16 cellular contexts compared by ENCODE assay signal in the genomic region with DNA sequence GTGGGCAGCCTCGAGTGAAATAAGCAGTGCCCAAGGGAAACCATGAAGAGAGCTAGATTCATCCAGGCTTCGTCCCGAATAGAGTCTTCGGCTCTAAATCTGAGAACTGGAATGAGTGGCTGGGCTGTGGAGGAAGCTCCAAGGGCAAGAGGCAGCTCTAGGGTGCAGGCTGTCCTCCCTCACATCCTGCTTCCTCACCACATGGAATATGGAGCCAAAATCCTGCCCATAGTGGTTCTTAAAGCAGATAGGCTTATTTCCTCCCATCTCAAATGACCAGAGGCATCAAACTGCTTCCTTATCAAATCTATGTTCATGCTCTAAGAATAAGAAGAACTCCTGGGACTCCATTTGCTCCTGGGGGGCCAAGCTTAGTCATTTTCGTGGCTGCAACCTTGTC. TPM values are rescaled to one million over a fixed set of nuclear protein-coding genes. Genes with fewer than 3 reads are reported as not detected.
DNase-seq lines count a peak whose midpoint lies in the region; ATAC-seq and TF ChIP-seq lines count a peak whose summit lies in the region.
"Had no signal": no experiment of that assay in that cellular context is flagged by ENCODE, and none has a peak within 500 bp of the region (broad histone marks: within the 10 kb centered on the region; RNA-seq: fewer than 3 reads in every experiment).

No MANE protein-coding gene starts in this region.

- no peak for TF ChIP-seq CTCF in natural killer cell (IDR thresholded peaks at IDR 0.05)
- no peak for TF ChIP-seq CTCF in chondrocyte (IDR thresholded peaks at IDR 0.05)

- H4K8ac ChIP-seq in mesenchymal stem cell (ENCODE audit: low read length) = no peak overlapping the region

- no peak overlapping the region for H2BK120ac ChIP-seq in mesenchymal stem cell (ENCODE audit: low read depth, low read length)

- no peaks in the 10 kb centered on the region for H3K9me3 Mint-ChIP-seq in natural killer cell
- H3K9me3 Mint-ChIP-seq in natural killer cell treated with Interleukin-12 subunit alpha and Interleukin-12 subunit beta and Interleukin-15 and Interleukin-18, amount 100 ng/mL, for 72 hours = no peaks in the 10 kb centered on the region
- H3K9me3 Mint-ChIP-seq in chondrocyte (ENCODE audit: low read depth) = no peaks in the 10 kb centered on the region
- H3K9me3 Mint-ChIP-seq in activated naive CD4-positive, alpha-beta T cell treated with anti-CD3 and anti-CD28 coated beads, Interleukin-2, amount 10 ng/mL, durations not matched to agents 7 days and 5 days = no peaks in the 10 kb centered on the region

- no peak overlapping the region for H3K23ac ChIP-seq in mesenchymal stem cell (ENCODE audit: low read length in 2 of 2)

- H3K79me1 ChIP-seq in mesenchymal stem cell (replicated peaks; ENCODE audit: low read length, poor library complexity, severe bottlenecking) = no peaks in the 10 kb centered on the region

- no peak overlapping the region for H2BK12ac ChIP-seq in mesenchymal stem cell (ENCODE audit: low read length in 2 of 2)

- no peak overlapping the region for H2AFZ ChIP-seq in mesenchymal stem cell (ENCODE audit: low read depth, low read length)

- H2AK5ac ChIP-seq in mesenchymal stem cell (ENCODE audit: low read length, severe bottlenecking) = no peak overlapping the region

- no peak for DNase-seq in natural killer cell
- no peak for DNase-seq in natural killer cell treated with Interleukin-12 subunit alpha and Interleukin-12 subunit beta and Interleukin-15 and Interleukin-18, amount 100 ng/mL, for 72 hours (ENCODE audit: low spot score)
- DNase-seq in T-helper 17 cell = no peak
- DNase-seq in mesenchymal stem cell = no peak
- no peak for DNase-seq in chondrocyte (ENCODE audit: low spot score)
- no peak for DNase-seq in activated naive CD4-positive, alpha-beta T cell treated with anti-CD3 and anti-CD28 coated beads, Interleukin-2, amount 10 ng/mL, durations not matched to agents 7 days and 5 days
- no peak for DNase-seq in NCI-H1092 treated with DMSO at 0.1 percent for 48 hours (lab: John Stamatoyannopoulos, UW)
- DNase-seq: Calu3, NCI-H1417 treated with DMSO at 0.1 percent for 48 hours, NCI-H1930, NCI-H2171, NCI-H748 treated with DMSO at 0.1 percent for 48 hours, OCI-M1 had no signal

- H3K4me1 ChIP-seq in mesenchymal stem cell (ENCODE audit: control insufficient read depth, insufficient read depth, low read depth, low read length) = peaks cover 7% of the 10 kb centered on the region
- H3K4me1 ChIP-seq: HAP-1 had no signal

- H3K4me3 Mint-ChIP-seq in natural killer cell = no peak overlapping the region
- H3K4me3 Mint-ChIP-seq in natural killer cell treated with Interleukin-12 subunit alpha and Interleukin-12 subunit beta and Interleukin-15 and Interleukin-18, amount 100 ng/mL, for 72 hours = no peak overlapping the region
- no peak overlapping the region for H3K4me3 Mint-ChIP-seq in T-helper 17 cell
- H3K4me3 Mint-ChIP-seq in chondrocyte (ENCODE audit: unreplicated experiment) = no peak overlapping the region
- no peak overlapping the region for H3K4me3 Mint-ChIP-seq in activated naive CD4-positive, alpha-beta T cell treated with anti-CD3 and anti-CD28 coated beads, Interleukin-2, amount 10 ng/mL, durations not matched to agents 7 days and 5 days
- H3K4me3 Mint-ChIP-seq: CD14-positive monocyte had no signal

- ATAC-seq in natural killer cell = no peak
- no peak for ATAC-seq in natural killer cell treated with Interleukin-12 subunit alpha and Interleukin-12 subunit beta and Interleukin-15 and Interleukin-18, amount 100 ng/mL, for 72 hours
- ATAC-seq in T-helper 17 cell = no peak

- no peak overlapping the region for H3K4ac ChIP-seq in mesenchymal stem cell (ENCODE audit: low read depth in 1 of 2, low read length in 2 of 2)

- H3K4me3 ChIP-seq in mesenchymal stem cell (ENCODE audit: insufficient read depth in 1 of 2, low read depth in 1 of 2, low read length in 2 of 2) = no peak overlapping the region
- H3K4me3 ChIP-seq: HAP-1 had no signal

- peaks cover 12% of the 10 kb centered on the region for H3K36me3 Mint-ChIP-seq in natural killer cell
- no peaks in the 10 kb centered on the region for H3K36me3 Mint-ChIP-seq in natural killer cell treated with Interleukin-12 subunit alpha and Interleukin-12 subunit beta and Interleukin-15 and Interleukin-18, amount 100 ng/mL, for 72 hours
- peaks cover 4% of the 10 kb centered on the region for H3K36me3 Mint-ChIP-seq in T-helper 17 cell (ENCODE audit: low read depth)
- no peaks in the 10 kb centered on the region for H3K36me3 Mint-ChIP-seq in chondrocyte (ENCODE audit: low read depth)
- peaks cover 27% of the 10 kb centered on the region for H3K36me3 Mint-ChIP-seq in activated naive CD4-positive, alpha-beta T cell treated with anti-CD3 and anti-CD28 coated beads, Interleukin-2, amount 10 ng/mL, durations not matched to agents 7 days and 5 days
- H3K36me3 Mint-ChIP-seq: CD14-positive monocyte had no signal

- 98% methylated on average over 5 of the region's 5 CpGs for WGBS in mesenchymal stem cell

- H3K18ac ChIP-seq in mesenchymal stem cell (ENCODE audit: low read depth in 1 of 2, low read length in 2 of 2) = no peak overlapping the region

- H2BK5ac ChIP-seq in mesenchymal stem cell (ENCODE audit: low read depth, low read length, poor library complexity, severe bottlenecking) = no peak overlapping the region

- H3K9ac ChIP-seq in mesenchymal stem cell (ENCODE audit: low read length) = no peak overlapping the region

- peak overlapping the region; percentile 17 for H2BK15ac ChIP-seq in mesenchymal stem cell (ENCODE audit: low read depth, poor library complexity, severe bottlenecking)

- CTCF ChIA-PET in activated naive CD4-positive, alpha-beta T cell treated with anti-CD3 and anti-CD28 coated beads, Interleukin-2, amount 10 ng/mL, durations not matched to agents 7 days and 5 days (lab: Charles Lee) = interaction anchor here (1.1 to 2.9 kb wide), 4 partner anchors 10 to 80 kb away, joined by 3 to 15 read pairs (median 4); no protein-coding TSS in a partner anchor

- H3K9me3 ChIP-seq in T-helper 17 cell (ENCODE audit: control insufficient read depth, low read length, poor library complexity, severe bottlenecking) (no peaks in the 10 kb centered on the region), mesenchymal stem cell (ENCODE audit: control insufficient read depth, low read length) (no peaks in the 10 kb centered on the region)
- H3K9me3 ChIP-seq: HAP-1 had no signal

- no peak overlapping the region for H4K91ac ChIP-seq in mesenchymal stem cell (ENCODE audit: low read length)

- H3K27ac ChIP-seq in mesenchymal stem cell (ENCODE audit: low read length, poor library complexity, severe bottlenecking) = no peak overlapping the region

- H3K36me3 ChIP-seq in mesenchymal stem cell (ENCODE audit: control insufficient read depth in 1 of 2, insufficient read depth in 2 of 2, low read depth in 1 of 2, low read length in 2 of 2) = no peaks in the 10 kb centered on the region
- H3K36me3 ChIP-seq: HAP-1 had no signal

- no peak overlapping the region for H3K4me2 ChIP-seq in mesenchymal stem cell (ENCODE audit: low read length, poor library complexity, severe bottlenecking)

- H3K27me3 Mint-ChIP-seq in natural killer cell (ENCODE audit: low read depth in 2 of 2) (no peaks in the 10 kb centered on the region), T-helper 17 cell (peaks cover 14% of the 10 kb centered on the region), chondrocyte (ENCODE audit: low read depth) (no peaks in the 10 kb centered on the region)
- peaks cover 0 to 9% of the 10 kb centered on the region in 2 donors for H3K27me3 Mint-ChIP-seq in natural killer cell treated with Interleukin-12 subunit alpha and Interleukin-12 subunit beta and Interleukin-15 and Interleukin-18, amount 100 ng/mL, for 72 hours
- H3K27me3 Mint-ChIP-seq in activated naive CD4-positive, alpha-beta T cell treated with anti-CD3 and anti-CD28 coated beads, Interleukin-2, amount 10 ng/mL, durations not matched to agents 7 days and 5 days = peaks cover 5% of the 10 kb centered on the region

- H3K4me1 Mint-ChIP-seq in natural killer cell = peaks cover 7 to 33% of the 10 kb centered on the region in 2 donors
- H3K4me1 Mint-ChIP-seq in natural killer cell treated with Interleukin-12 subunit alpha and Interleukin-12 subunit beta and Interleukin-15 and Interleukin-18, amount 100 ng/mL, for 72 hours (ENCODE audit: low read depth in 2 of 2) = peaks cover 3 to 7% of the 10 kb centered on the region in 2 donors
- peaks cover 21% of the 10 kb centered on the region for H3K4me1 Mint-ChIP-seq in T-helper 17 cell
- H3K4me1 Mint-ChIP-seq in chondrocyte (ENCODE audit: low read depth) = peaks cover 22% of the 10 kb centered on the region
- peaks cover 15% of the 10 kb centered on the region for H3K4me1 Mint-ChIP-seq in activated naive CD4-positive, alpha-beta T cell treated with anti-CD3 and anti-CD28 coated beads, Interleukin-2, amount 10 ng/mL, durations not matched to agents 7 days and 5 days
- H3K4me1 Mint-ChIP-seq: CD14-positive monocyte had no signal

- peak overlapping the region; percentile 75 to 83 for H3K27ac Mint-ChIP-seq in natural killer cell
- no peak overlapping the region for H3K27ac Mint-ChIP-seq in natural killer cell treated with Interleukin-12 subunit alpha and Interleukin-12 subunit beta and Interleukin-15 and Interleukin-18, amount 100 ng/mL, for 72 hours
- H3K27ac Mint-ChIP-seq in T-helper 17 cell = peak overlapping the region; percentile 72
- H3K27ac Mint-ChIP-seq in chondrocyte (ENCODE audit: unreplicated experiment) = no peak overlapping the region
- H3K27ac Mint-ChIP-seq in activated naive CD4-positive, alpha-beta T cell treated with anti-CD3 and anti-CD28 coated beads, Interleukin-2, amount 10 ng/mL, durations not matched to agents 7 days and 5 days = no peak overlapping the region
- H3K27ac Mint-ChIP-seq: CD14-positive monocyte had no signal

- H3K27me3 ChIP-seq in mesenchymal stem cell (ENCODE audit: control insufficient read depth in 1 of 2, insufficient read depth in 1 of 2, low read length in 2 of 2) = peaks cover 0 to 2% of the 10 kb centered on the region in 2 experiments

- no peak overlapping the region for H3K14ac ChIP-seq in mesenchymal stem cell (ENCODE audit: low read length in 2 of 2)

- intact Hi-C loops in natural killer cell (cut with micrococcal nuclease) = no loop called here

RNA-seq across cellular contexts. Expression of a gene that starts 2.5 kb away (rescaled TPM):
- total RNA-seq in natural killer cell (not detected), T-helper 17 cell (not detected), chondrocyte (not detected in 3 replicates)
- not detected for total RNA-seq in natural killer cell treated with Interleukin-12 subunit alpha and Interleukin-12 subunit beta and Interleukin-15 and Interleukin-18, amount 100 ng/mL, for 72 hours
- 1.2 TPM for polyA plus RNA-seq in mesenchymal stem cell (2013, experiment 1 of 2)
- polyA plus RNA-seq in mesenchymal stem cell (2013, experiment 2 of 2) = 1.5 TPM
- total RNA-seq: Calu3, NCI-H460 had no signal
- polyA plus RNA-seq: CD14-positive monocyte had no signal

RNA-seq across cellular contexts. Expression of a gene that starts 22.0 kb away (rescaled TPM):
- total RNA-seq in natural killer cell (100 to 1,000 TPM; 157 to 178 (median 177) TPM), T-helper 17 cell (100 to 1,000 TPM; 206 to 249 TPM), chondrocyte (not detected in 3 replicates)
- 1 to 10 TPM; 4.1 to 6.8 TPM for total RNA-seq in natural killer cell treated with Interleukin-12 subunit alpha and Interleukin-12 subunit beta and Interleukin-15 and Interleukin-18, amount 100 ng/mL, for 72 hours
- 3.9 TPM for polyA plus RNA-seq in mesenchymal stem cell (2013, experiment 1 of 2)
- polyA plus RNA-seq in mesenchymal stem cell (2013, experiment 2 of 2) = 3.5 TPM
- total RNA-seq: NCI-H460 had no signal

RNA-seq across cellular contexts. Expression of a gene that starts 34.3 kb away (rescaled TPM):
- not detected for total RNA-seq in natural killer cell
- not detected for total RNA-seq in natural killer cell treated with Interleukin-12 subunit alpha and Interleukin-12 subunit beta and Interleukin-15 and Interleukin-18, amount 100 ng/mL, for 72 hours
- total RNA-seq in T-helper 17 cell = not detected
- not detected for polyA plus RNA-seq in mesenchymal stem cell (2013, experiment 1 of 2)
- polyA plus RNA-seq in mesenchymal stem cell (2013, experiment 2 of 2) = not detected
- not detected in 3 replicates for total RNA-seq in chondrocyte
- total RNA-seq: Calu3, NCI-H460 had no signal
- polyA plus RNA-seq: CD14-positive monocyte had no signal

RNA-seq across cellular contexts. Expression of a gene that starts 46.5 kb away (rescaled TPM):
- total RNA-seq in natural killer cell (under 1 TPM in 1 of 3 donors, not detected in 2; 0.38 TPM), T-helper 17 cell (not detected), chondrocyte (not detected in 3 replicates)
- total RNA-seq in natural killer cell treated with Interleukin-12 subunit alpha and Interleukin-12 subunit beta and Interleukin-15 and Interleukin-18, amount 100 ng/mL, for 72 hours = under 1 TPM in 1 of 2 donors, not detected in 1; 0.08 TPM
- polyA plus RNA-seq in mesenchymal stem cell (2013, experiment 1 of 2) = not detected
- polyA plus RNA-seq in mesenchymal stem cell (2013, experiment 2 of 2) = not detected
- total RNA-seq: NCI-H460 had no signal
- polyA plus RNA-seq: CD14-positive monocyte had no signal

Comparison
In these comparisons a context has a peak if more than half of its experiments do, and no peak if none do; other contexts are left out.
1. H3K27ac Mint-ChIP-seq: peak in natural killer cell (2 of 2) and T-helper 17 cell (single experiment); none in natural killer cell treated with Interleukin-12 subunit alpha and Interleukin-12 subunit beta and Interleukin-15 and Interleukin-18, amount 100 ng/mL, for 72 hours (0 of 2), chondrocyte (single experiment) and activated naive CD4-positive, alpha-beta T cell treated with anti-CD3 and anti-CD28 coated beads, Interleukin-2, amount 10 ng/mL, durations not matched to agents 7 days and 5 days (single experiment).
2. RNA of a gene that starts 22.0 kb away (total RNA-seq): 206 to 249 TPM in T-helper 17 cell and 157 to 178 TPM in natural killer cell; 4.1 to 6.8 TPM in natural killer cell treated with Interleukin-12 subunit alpha and Interleukin-12 subunit beta and Interleukin-15 and Interleukin-18, amount 100 ng/mL, for 72 hours and not detected in chondrocyte; every median in the first group is over 10 times any median in the second.